8 cellular contexts compared by ENCODE assay signal in the genomic region with DNA sequence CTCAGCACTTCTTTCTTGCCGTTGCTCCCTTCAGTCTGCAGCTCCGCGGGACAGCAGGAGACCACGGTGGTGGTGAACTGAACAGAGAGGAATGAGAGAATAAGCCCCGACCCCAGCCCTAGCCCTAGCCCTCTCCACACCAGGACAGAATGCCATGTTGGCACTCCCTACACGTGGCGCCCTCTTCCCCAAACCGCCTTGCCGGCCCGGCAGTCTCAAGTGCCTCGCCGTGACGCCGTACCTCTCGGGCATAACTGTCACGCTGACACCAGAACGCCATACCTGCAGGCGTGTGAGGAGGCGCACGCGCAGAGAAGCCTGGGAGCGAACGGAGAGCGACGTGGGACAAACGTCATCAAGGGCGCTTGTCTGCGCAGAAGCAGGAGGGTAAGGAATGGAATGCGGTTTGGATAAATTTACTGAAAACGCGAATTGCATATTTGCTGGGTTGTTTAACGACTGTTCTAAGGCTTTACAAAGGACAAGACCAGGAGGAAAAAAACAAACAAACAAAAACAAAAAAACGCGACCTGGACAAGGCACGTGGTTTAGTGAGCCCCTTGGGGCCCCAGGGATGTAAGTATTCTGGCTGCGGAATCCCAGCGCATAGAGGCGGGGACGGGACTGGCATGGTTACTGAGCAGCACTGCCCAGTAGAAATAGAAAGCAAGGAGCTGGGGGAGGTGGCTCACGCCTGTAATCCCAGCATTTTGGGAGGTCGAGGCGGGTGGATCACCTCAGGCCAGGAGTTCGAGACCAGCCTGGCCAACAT. TPM values are rescaled to one million over a fixed set of nuclear protein-coding genes. Genes with fewer than 3 reads are reported as not detected.
A peak's percentile ranks its signal among the peaks of the same experiment; 100 is the strongest.
DNase-seq lines count a peak whose midpoint lies in the region; ATAC-seq, FAIRE-seq and TF ChIP-seq lines count a peak whose summit lies in the region.

Gene AARSD1, minus strand, starts transcription at position 294 of the 772 bp plus-strand sequence. Its CDS starts 14 bp downstream, at position 280.

- FAIRE-seq in pancreas (lab: Jason Lieb, UNC) = no peak

- H3K4me1 ChIP-seq in pancreas = peaks cover 0 to 6% (median 5%) of the 10 kb centered on the region in 3 donors
- peaks cover 12 to 14% of the 10 kb centered on the region in 2 donors for H3K4me1 ChIP-seq in thyroid gland

- intact Hi-C loops in Right ventricle myocardium superior (cut with DNase I) (no loop called here), pancreas (cut with DNase I) (no loop called here), thyroid gland (cut with DNase I) (no loop called here)

- 0 to 1% methylated on average over 43 of the region's 43 CpGs for WGBS in pancreas, 2 donors
- 1 to 2% methylated on average over 36 to 42 of the region's 43 CpGs for WGBS in thyroid gland, 2 donors

- H3K36me3 ChIP-seq in pancreas = peaks cover 0 to 24% (median 18%) of the 10 kb centered on the region in 3 donors
- peaks cover 9 to 20% of the 10 kb centered on the region in 2 donors for H3K36me3 ChIP-seq in thyroid gland

- H3K27me3 ChIP-seq in pancreas = no peaks in the 10 kb centered on the region
- no peaks in the 10 kb centered on the region for H3K27me3 ChIP-seq in thyroid gland

- peak within 1 kb of the TSS; percentile 46 to 73 (median 60) for H3K27ac ChIP-seq in pancreas
- peak within 1 kb of the TSS; percentile 87 to 97 (median 91) for H3K27ac ChIP-seq in thyroid gland

- TF ChIP-seq CTCF in pancreas (IDR thresholded peaks at IDR 0.05) = no peak
- TF ChIP-seq CTCF in thyroid gland (IDR thresholded peaks at IDR 0.05) = peak in 1 of 6 experiments; percentile 25

- ATAC-seq in HG02678 (IDR thresholded peaks at IDR 0.05; ENCODE audit: unreplicated experiment) = peak; percentile 75
- ATAC-seq in Right ventricle myocardium superior (ENCODE audit: poor library complexity) = peak; percentile 98
- ATAC-seq in pancreas = peak; percentile 99

- no peaks in the 10 kb centered on the region for H3K9me3 ChIP-seq in pancreas
- no peaks in the 10 kb centered on the region for H3K9me3 ChIP-seq in thyroid gland

- peak; percentile 33 to 80 for TF ChIP-seq POLR2A in thyroid gland (IDR thresholded peaks at IDR 0.05)

- H3K4me3 ChIP-seq in pancreas = peak within 1 kb of the TSS; percentile 29 to 86 (median 50)
- H3K4me3 ChIP-seq in thyroid gland (replicated peaks in 1 of 3) = peak within 1 kb of the TSS; percentile 51 to 58 (median 56)

- peak; percentile 81 for DNase-seq in GF-D8 (lab: John Stamatoyannopoulos, UW)
- DNase-seq in NCI-H1417 treated with DMSO at 0.1 percent for 48 hours (lab: John Stamatoyannopoulos, UW) = peak; percentile 54
- peak; percentile 92 for DNase-seq in SW480 (ENCODE audit: low spot score)
- DNase-seq in activated naive CD8-positive, alpha-beta T cell treated with anti-CD3 and anti-CD28 coated beads, Interleukin-2, amount 50 U/mL, for 16 hours (ENCODE audit: low read depth, low spot score) = peak; percentile 78
- peak; percentile 95 for DNase-seq in Right ventricle myocardium superior
- DNase-seq in pancreas = peak; percentile 85 to 96 (median 90)
- DNase-seq in thyroid gland = peak; percentile 92 to 93

RNA-seq across cellular contexts. Expression of gene AARSD1, which starts in this region (rescaled TPM):
- total RNA-seq in Right ventricle myocardium superior = 30.6 TPM
- 10 to 100 TPM; 20.4 to 31.5 (median 25.1) TPM for total RNA-seq in pancreas
- 10 to 100 TPM; 75.3 to 89.1 TPM for polyA plus RNA-seq in pancreas
- total RNA-seq in thyroid gland = 10 to 100 TPM; 25.6 to 37.9 (median 32.5) TPM

Comparison
In these comparisons a context has a peak if more than half of its experiments do, and no peak if none do; other contexts are left out.
1. Peak in every context shown above with its lines: DNase-seq, ATAC-seq, H3K4me3 ChIP-seq and H3K27ac ChIP-seq.